ENCODE assay signal across 10 cellular contexts in genomic region chr1:12161324-12161661, GRCh38. TPM values are rescaled to one million over a fixed set of nuclear protein-coding genes. Genes with fewer than 3 reads are reported as not detected.
DNase-seq lines count a peak whose midpoint lies in the region; ATAC-seq, FAIRE-seq and TF ChIP-seq lines count a peak whose summit lies in the region.
"Had no signal": no experiment of that assay in that cellular context is flagged by ENCODE, and none has a peak within 500 bp of the region (broad histone marks: within the 10 kb centered on the region; RNA-seq: fewer than 3 reads in every experiment).

No MANE protein-coding gene starts in this region.

- intact Hi-C loops in K562 (cut with micrococcal nuclease): loop anchor here (5.0 kb wide), 1 partner anchor 46 kb away; no protein-coding TSS in a partner anchor

- no peak for TF ChIP-seq EP300 in K562 (IDR thresholded peaks at IDR 0.05; ENCODE audit: low read length)

- FAIRE-seq in K562 (lab: Jason Lieb, UNC): no peak
- FAIRE-seq: bronchial epithelial cell had no signal

- BruUV-seq in K562 (replicated peaks; lab: Mats Ljungman, UMichigan): no TSS peak

- peaks cover 51 to 68% (median 62%) of the 10 kb centered on the region in 3 donors for H3K4me1 Mint-ChIP-seq in naive B cell

- ATAC-seq in HG03378 (IDR thresholded peaks at IDR 0.05; ENCODE audit: unreplicated experiment) (peak; percentile 4), K562 (no peak), naive B cell (ENCODE audit: low read depth in 2 of 2) (no peak)

- in situ Hi-C loops in K562 (cut with MboI): no loop called here

- no peaks in the 10 kb centered on the region for H3K36me3 Mint-ChIP-seq in naive B cell

- peak overlapping the region in 1 of 2 experiments; percentile 73; a peak in 2 of 4 replicates for H3K9ac ChIP-seq in K562 (ENCODE audit: insufficient read depth in 1 of 2, low read depth in 2 of 2, low read length in 2 of 2)

- H3K4me3 ChIP-seq in AG04450 (ENCODE audit: low read depth, low read length) (no peak overlapping the region), K562 (no peak overlapping the region)

- POLR2A ChIA-PET in AG04450 (lab: Yijun Ruan, JAX): interaction anchor here (0.6 to 1.3 kb wide), 2 partner anchors 8 to 37 kb away, joined by 5 to 6 read pairs; no protein-coding TSS in a partner anchor
- POLR2A ChIA-PET in K562 (lab: Yijun Ruan, JAX): interaction anchor here (1.3 to 2.4 kb wide), 3 partner anchors 11 to 252 kb away, joined by 3 to 16 read pairs (median 7); no protein-coding TSS in a partner anchor

- 90% methylated on average over 2 of the region's 2 CpGs for WGBS in K562 (ENCODE audit: insufficient coverage, low coverage, missing lambda C conversion rate)

- H3K27ac ChIP-seq in AG04450 (ENCODE audit: low read depth, low read length) (peak overlapping the region; percentile 11), K562 (ENCODE audit: extremely low read depth, low read depth, low read length) (peak overlapping the region; percentile 67; the same call in 2 of the 3 replicates)

- H3K9me3 ChIP-seq in AG04450 (ENCODE audit: control insufficient read depth, insufficient read depth, low read length) (no peaks in the 10 kb centered on the region), K562 (replicated peaks; ENCODE audit: control insufficient read depth, insufficient read depth, low read depth, low read length) (no peaks in the 10 kb centered on the region)

- DNase-seq in AG04450 (ENCODE audit: low read depth, low spot score) (no peak), K562 (ENCODE audit: extremely low read depth in 1 of 4, low spot score in 3 of 4) (no peak), naive B cell (no peak), hepatic stellate cell (ENCODE audit: low spot score) (no peak), GDM1 (lab: John Stamatoyannopoulos, UW) (no peak)
- no peak for DNase-seq in NK-92 treated with Interleukin-12 subunit alpha and Interleukin-12 subunit beta, amount 100 ng/mL, for 24 hours (lab: John Stamatoyannopoulos, UW)
- no peak for DNase-seq in activated CD4-positive, alpha-beta T cell treated with anti-CD3 and anti-CD28 coated beads for 48 hours
- DNase-seq: NCI-H187 treated with DMSO at 0.1 percent for 48 hours had no signal

- peaks cover 19 to 21% of the 10 kb centered on the region in 2 experiments for H3K4me1 ChIP-seq in K562 (replicated peaks in 1 of 2; ENCODE audit: control insufficient read depth in 2 of 2, insufficient read depth in 2 of 2, low read length in 2 of 2)

- H3K27ac Mint-ChIP-seq in naive B cell: peak overlapping the region in 5 of 6 donors; percentile 30 to 93 (median 79)

- no peaks in the 10 kb centered on the region for H3K27me3 Mint-ChIP-seq in naive B cell

- H3K27me3 ChIP-seq in AG04450 (ENCODE audit: control insufficient read depth, insufficient read depth, low read length) (no peaks in the 10 kb centered on the region), K562 (ENCODE audit: control insufficient read depth in 2 of 2, insufficient read depth in 2 of 2, low read length in 2 of 2) (no peaks in the 10 kb centered on the region)

- H3K4me3 Mint-ChIP-seq in naive B cell: peak overlapping the region in 6 of 8 donors; percentile 24 to 45 (median 40)

- peak overlapping the region; percentile 65 for H2AFZ ChIP-seq in K562 (ENCODE audit: low read depth, low read length)

- H3K36me3 ChIP-seq in K562 (ENCODE audit: control insufficient read depth, insufficient read depth, low read length): no peaks in the 10 kb centered on the region

- no peak for TF ChIP-seq RAD21 in K562 (CRISPR knock-in tag; conservative IDR thresholded peaks at IDR 0.05 in 1 of 2, IDR thresholded peaks at IDR 0.05 in 1 of 2)

- peaks cover 0 to 1% (median 0%) of the 10 kb centered on the region in 7 donors for H3K9me3 Mint-ChIP-seq in naive B cell

- H4K20me1 ChIP-seq in K562 (replicated peaks; ENCODE audit: control insufficient read depth, insufficient read depth, low read length): peaks cover 17% of the 10 kb centered on the region

- CTCF ChIA-PET in AG04450 (lab: Charles Lee): interaction anchor here (1.5 kb wide), 2 partner anchors 36 to 47 kb away, joined by 3 to 10 read pairs; no protein-coding TSS in a partner anchor
- CTCF ChIA-PET in K562 (lab: Yijun Ruan, JAX; ENCODE audit: low intra/inter-chr PET ratio): interaction anchor here (0.6 kb wide), 1 partner anchor 37 kb away, joined by 3 read pairs; no protein-coding TSS in a partner anchor

- no peak for TF ChIP-seq CTCF in AG04450 (IDR thresholded peaks at IDR 0.05; ENCODE audit: low read depth, low read length)
- no peak for TF ChIP-seq CTCF in K562 (IDR thresholded peaks at IDR 0.05 in 2 of 3, conservative IDR thresholded peaks at IDR 0.05 in 1 of 3; ENCODE audit: insufficient read depth in 2 of 3, low read depth in 1 of 3, low read length in 3 of 3)

- peak overlapping the region; percentile 57; the same call in 1 of the 2 replicates for H3K4me2 ChIP-seq in K562 (ENCODE audit: insufficient read depth, low read length)

- H3K79me2 ChIP-seq in K562 (ENCODE audit: control insufficient read depth, insufficient read depth, low read length): no peaks in the 10 kb centered on the region

- peaks cover 4% of the 10 kb centered on the region for H3K9me1 ChIP-seq in K562 (ENCODE audit: control insufficient read depth, insufficient read depth, low read length)

- no peak for TF ChIP-seq POLR2A in K562 (conservative IDR thresholded peaks at IDR 0.05)

TF ChIP-seq in K562, 482 proteins besides CTCF, POLR2A, EP300 and RAD21 (continues in another document):
- no peak for TF ChIP-seq BMI1 (IDR thresholded peaks at IDR 0.05; ENCODE audit: low read length)
- TF ChIP-seq MEF2D (tag; conservative IDR thresholded peaks at IDR 0.05; ENCODE audit: low read depth): no peak
- TF ChIP-seq NFE2 (IDR thresholded peaks at IDR 0.05; ENCODE audit: low read depth): no peak
- TF ChIP-seq ZNF224 (CRISPR knock-in tag; IDR thresholded peaks at IDR 0.05): 0 out of 2 replicates have a peak, but pooled peaks have one; percentile 30
- TF ChIP-seq ZNF740 (CRISPR knock-in tag; IDR thresholded peaks at IDR 0.05): no peak
- no peak for TF ChIP-seq ZNF740 (tag; IDR thresholded peaks at IDR 0.05)
- no peak for TF ChIP-seq NRF1 (conservative IDR thresholded peaks at IDR 0.05 in 1 of 2, IDR thresholded peaks at IDR 0.05 in 1 of 2)
- TF ChIP-seq MBD1 (CRISPR knock-in tag; IDR thresholded peaks at IDR 0.05): no peak
- TF ChIP-seq ETV5 (CRISPR knock-in tag; IDR thresholded peaks at IDR 0.05; ENCODE audit: low read depth): no peak
- no peak for TF ChIP-seq RBFOX2 (IDR thresholded peaks at IDR 0.05; ENCODE audit: low read depth, low read length)
- TF ChIP-seq DACH1 (IDR thresholded peaks at IDR 0.05; ENCODE audit: partially characterized antibody): no peak
- TF ChIP-seq RCOR1 (IDR thresholded peaks at IDR 0.05; ENCODE audit: borderline replicate concordance in 1 of 2, low read depth in 2 of 2, low read length in 2 of 2): peak in 1 of 2 experiments; percentile 67; a peak in 1 of 4 replicates
- no peak for TF ChIP-seq HDAC8 (tag; IDR thresholded peaks at IDR 0.05)
- peak; percentile 77; the same call in 1 of the 2 replicates for TF ChIP-seq CBX1 (IDR thresholded peaks at IDR 0.05; ENCODE audit: low read depth)
- TF ChIP-seq FOS (IDR thresholded peaks at IDR 0.05; ENCODE audit: extremely low read depth, insufficient read length): no peak
- no peak for TF ChIP-seq HNRNPK (IDR thresholded peaks at IDR 0.05; ENCODE audit: low read depth, low read length, poor library complexity, severe bottlenecking)
- no peak for TF ChIP-seq CC2D1A (IDR thresholded peaks at IDR 0.05)

RNA-seq across cellular contexts. Expression of gene TNFRSF1B, which starts 5.5 kb away (rescaled TPM):
- polyA plus RNA-seq in AG04450 (2011; rRNA removed) (5.9 and 6.2 TPM in 2 replicates), K562 (2011; rRNA removed) (36.0 and 48.1 TPM in 2 replicates), K562 (2014; fragmentation: Illumina TruSeq; extraction: Trizol) (40.9 and 48.0 TPM in 2 replicates), K562 (2014; fragmentation: Nextera tagmentation; extraction: Ambion mirVana) (1 to 10 TPM; 8.8 to 9.0 TPM), K562 (2014; rRNA removed) (43.7 and 47.2 TPM in 2 replicates), naive B cell (ENCODE audit: low read depth in 6 of 6) (10 to 100 TPM; 29.0 to 54.0 (median 42.7) TPM)
- polyA minus RNA-seq in AG04450 (2011; rRNA and poly(A)+ RNA removed): 8.9 and 12.5 TPM in 2 replicates
- 26.1 and 74.5 TPM in 2 replicates for total RNA-seq in K562 (2011; cell fraction: chromatin; rRNA removed; ENCODE audit: low replicate concordance)
- total RNA-seq in K562 (2011; cell fraction: nucleolus; rRNA removed): 83.4 and 97.6 TPM in 2 replicates
- total RNA-seq in K562 (2011; cell fraction: nucleoplasm; rRNA removed): 68.4 and 69.2 TPM in 2 replicates
- total RNA-seq in K562 (2014; rRNA removed) (40.8 and 54.1 TPM in 2 replicates), K562 (2014; rRNA removed; fragmentation: Illumina TruSeq; extraction: Trizol) (17.5 and 22.7 TPM in 2 replicates), K562 (2015; rRNA removed; fragmentation: Illumina TruSeq; extraction: Trizol) (21.7 and 23.1 TPM in 2 replicates), K562 (2021) (91.3 and 91.6 TPM in 2 replicates)
- polyA plus RNA-seq in K562 (2011; cell fraction: cytosol; rRNA removed): 54.9 and 115 TPM in 2 replicates
- polyA plus RNA-seq in K562 (2011; cell fraction: nucleus; rRNA removed): 12.4 and 19.5 TPM in 2 replicates
- polyA plus RNA-seq in K562 (2012): 37.7 and 41.4 TPM in 2 replicates
- polyA minus RNA-seq in K562 (2011; rRNA and poly(A)+ RNA removed): 19.0 and 26.6 TPM in 2 replicates
- polyA minus RNA-seq in K562 (2011; cell fraction: cytosol; rRNA and poly(A)+ RNA removed): 46.3 and 70.4 TPM in 2 replicates
- polyA minus RNA-seq in K562 (2011; cell fraction: nucleus; rRNA and poly(A)+ RNA removed): 13.3 and 24.2 TPM in 2 replicates
